Comparison of ENCODE assay signal across 15 cellular contexts in the genomic region with DNA sequence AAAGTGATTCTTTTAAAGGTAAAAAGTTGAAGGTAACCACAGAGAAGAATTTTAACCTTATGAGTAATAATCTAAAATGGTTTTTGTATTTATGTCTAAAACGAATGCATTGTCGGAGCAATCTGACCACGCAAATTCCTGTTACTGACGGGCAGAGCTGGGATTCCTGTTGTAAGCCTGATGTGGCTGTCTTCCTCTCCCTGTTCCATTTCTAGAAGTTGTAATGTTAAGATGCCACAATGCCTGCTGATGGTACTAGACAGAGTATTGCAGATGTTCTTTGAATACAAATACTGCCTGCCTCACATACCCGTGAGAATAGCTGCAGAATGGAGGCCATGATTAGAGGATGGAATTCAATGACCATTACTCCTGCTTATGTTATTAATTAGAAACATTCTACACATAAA.
A peak's percentile ranks its signal among the peaks of the same experiment; 100 is the strongest.
DNase-seq lines count a peak whose midpoint lies in the region; ATAC-seq, FAIRE-seq and TF ChIP-seq lines count a peak whose summit lies in the region.
"Had no signal": no experiment of that assay in that cellular context is flagged by ENCODE, and none has a peak within 500 bp of the region (broad histone marks: within the 10 kb centered on the region; RNA-seq: fewer than 3 reads in every experiment).

No MANE protein-coding gene starts in this region.

- H3K27ac ChIP-seq in astrocyte (ENCODE audit: low read depth, low read length) (peak overlapping the region; percentile 92), hepatocyte (peak overlapping the region; percentile 24), transverse colon (peak overlapping the region; percentile 8 to 79 (median 60)), substantia nigra (ENCODE audit: low read depth, low read length, poor library complexity, severe bottlenecking) (no peak overlapping the region)
- H3K27ac ChIP-seq: heart right ventricle, PC-9 had no signal

- H3K4me2 ChIP-seq in astrocyte (ENCODE audit: low read length) (peak overlapping the region; percentile 73), hepatocyte (peak overlapping the region; percentile 24)
- H3K4me2 ChIP-seq: PC-9 had no signal

- H3K4me1 ChIP-seq in astrocyte (ENCODE audit: insufficient read depth, low read length), result peaks cover 30% of the 10 kb centered on the region
- peaks cover 11% of the 10 kb centered on the region for H3K4me1 ChIP-seq in hepatocyte (ENCODE audit: insufficient read depth)
- H3K4me1 ChIP-seq in transverse colon, result no peaks in the 10 kb centered on the region
- H3K4me1 ChIP-seq: Caco-2 had no signal

- in situ Hi-C loops in transverse colon (cut with MboI; ENCODE audit: low pct_ligation_motif_present in 1 of 4, low pct_unique_long_range_greater_than_20kb in 1 of 4, low sequenced_read_pairs in 3 of 4), result no loop called here

- H3K4me3 ChIP-seq in astrocyte (ENCODE audit: insufficient read depth, low read depth, low read length), result no peak overlapping the region
- H3K4me3 ChIP-seq in hepatocyte, result no peak overlapping the region
- H3K4me3 ChIP-seq in transverse colon, result no peak overlapping the region
- H3K4me3 ChIP-seq: heart right ventricle, PC-9 had no signal

- H3K9me3 ChIP-seq in astrocyte (ENCODE audit: insufficient read depth, low read depth, low read length) (no peaks in the 10 kb centered on the region), hepatocyte (ENCODE audit: low read depth) (no peaks in the 10 kb centered on the region), transverse colon (no peaks in the 10 kb centered on the region)
- H3K9me3 ChIP-seq: Caco-2 had no signal

- no peaks in the 10 kb centered on the region for H3K36me3 Mint-ChIP-seq in astrocyte (ENCODE audit: low read depth, unreplicated experiment)

- H3K4me3 Mint-ChIP-seq in astrocyte (ENCODE audit: unreplicated experiment), result peak overlapping the region; percentile 28
- H3K4me3 Mint-ChIP-seq: natural killer cell had no signal

- no peaks in the 10 kb centered on the region for H3K36me3 ChIP-seq in astrocyte (ENCODE audit: insufficient read depth, low read length)
- no peaks in the 10 kb centered on the region for H3K36me3 ChIP-seq in hepatocyte (replicated peaks; ENCODE audit: insufficient read depth, low read depth)
- H3K36me3 ChIP-seq in transverse colon, result no peaks in the 10 kb centered on the region
- H3K36me3 ChIP-seq: heart right ventricle had no signal

- no peaks in the 10 kb centered on the region for H4K20me1 ChIP-seq in astrocyte (ENCODE audit: insufficient read depth, low read length)
- H4K20me1 ChIP-seq in hepatocyte (ENCODE audit: insufficient read depth, poor library complexity, severe bottlenecking), result no peaks in the 10 kb centered on the region

- peak overlapping the region; percentile 76 for H3K9ac ChIP-seq in astrocyte (ENCODE audit: low read length)

- FAIRE-seq in astrocyte (lab: Jason Lieb, UNC), result no peak

- TF ChIP-seq CTCF in astrocyte (IDR thresholded peaks at IDR 0.05; ENCODE audit: insufficient read depth, low read depth, low read length) (no peak), hepatocyte (IDR thresholded peaks at IDR 0.05; ENCODE audit: poor library complexity) (no peak), transverse colon (IDR thresholded peaks at IDR 0.05) (no peak)

- DNase-seq in HCEC 1CT (peak; percentile 65), astrocyte (ENCODE audit: low read depth) (peak; percentile 99), hepatocyte (ENCODE audit: low spot score) (no peak), transverse colon (no peak), HPDE6-E6E7 (ENCODE audit: extremely low spot score) (no peak), sciatic nerve (ENCODE audit: low spot score) (no peak), substantia nigra (lab: John Stamatoyannopoulos, UW) (no peak), erythroblast (lab: John Stamatoyannopoulos, UW) (no peak)
- DNase-seq: activated CD4-positive, alpha-beta T cell treated with anti-CD3 and anti-CD28 coated beads for 48 hours; activated T-cell treated with anti-CD3 and anti-CD28 coated beads, Interleukin-2, amount 50 U/mL, for 48 hours; Caco-2; heart right ventricle; natural killer cell; NCI-H1436; PC-9 had no signal

- intact Hi-C loops in transverse colon (cut with DNase I; ENCODE audit: low total_unique reads) (no loop called here), sciatic nerve (cut with DNase I) (no loop called here)

- TF ChIP-seq POLR2A in transverse colon (IDR thresholded peaks at IDR 0.05) (no peak), erythroblast (IDR thresholded peaks at IDR 0.05; ENCODE audit: low read length) (no peak)

- H2AFZ ChIP-seq in astrocyte (ENCODE audit: low read depth, low read length) (peak overlapping the region; percentile 19), hepatocyte (no peak overlapping the region)
- H2AFZ ChIP-seq: PC-9 had no signal

- H3K27me3 ChIP-seq in astrocyte (ENCODE audit: insufficient read depth, low read length), result no peaks in the 10 kb centered on the region
- no peaks in the 10 kb centered on the region for H3K27me3 ChIP-seq in hepatocyte
- no peaks in the 10 kb centered on the region for H3K27me3 ChIP-seq in transverse colon
- H3K27me3 ChIP-seq: heart right ventricle had no signal

- no peak for TF ChIP-seq EP300 in transverse colon (IDR thresholded peaks at IDR 0.05; ENCODE audit: low read depth)

- peaks cover 25% of the 10 kb centered on the region for H3K4me1 Mint-ChIP-seq in astrocyte (ENCODE audit: low read depth, unreplicated experiment)
- H3K4me1 Mint-ChIP-seq: natural killer cell had no signal

- H3K79me2 ChIP-seq in astrocyte (ENCODE audit: insufficient read depth, low read length) (no peaks in the 10 kb centered on the region), hepatocyte (no peaks in the 10 kb centered on the region)

- no peak for ATAC-seq in sciatic nerve
- ATAC-seq: heart right ventricle, natural killer cell had no signal

- 53% methylated on average over 5 of the region's 5 CpGs for WGBS in hepatocyte (ENCODE audit: low lambda C conversion rate, missing lambda C conversion rate)
- WGBS in transverse colon (ENCODE audit: low coverage in 1 of 2), 2 donors, result 46 to 74% methylated on average over 4 to 5 of the region's 5 CpGs

- H3K27ac Mint-ChIP-seq in astrocyte (ENCODE audit: unreplicated experiment), result peak overlapping the region; percentile 73
- H3K27ac Mint-ChIP-seq: natural killer cell had no signal

- H3K9me3 Mint-ChIP-seq in astrocyte (ENCODE audit: unreplicated experiment), result no peaks in the 10 kb centered on the region

- H3K9me2 ChIP-seq in hepatocyte (replicated peaks; ENCODE audit: insufficient read depth), result no peaks in the 10 kb centered on the region

- no peaks in the 10 kb centered on the region for H3K27me3 Mint-ChIP-seq in astrocyte (ENCODE audit: low read depth, unreplicated experiment)

Comparison
In these comparisons a context has a peak if more than half of its experiments do, and no peak if none do; other contexts are left out.
1. DNase-seq: peak in HCEC 1CT (single experiment) and astrocyte (single experiment); none in hepatocyte (single experiment), transverse colon (single experiment), HPDE6-E6E7 (single experiment), sciatic nerve (single experiment), substantia nigra (0 of 49) and erythroblast (0 of 2).